Comparison of ENCODE assay signal across 9 cellular contexts in genomic region chr2:224885836-224886547, GRCh38.
DNase-seq lines count a peak whose midpoint lies in the region; ATAC-seq, FAIRE-seq and TF ChIP-seq lines count a peak whose summit lies in the region.
"Had no signal": no experiment of that assay in that cellular context is flagged by ENCODE, and none has a peak within 500 bp of the region (broad histone marks: within the 10 kb centered on the region; RNA-seq: fewer than 3 reads in every experiment).

No MANE protein-coding gene starts in this region.

- TF ChIP-seq CTCF in RWPE1 (conservative IDR thresholded peaks at IDR 0.05; ENCODE audit: low read depth) (no peak), keratinocyte (optimal IDR thresholded peaks at IDR 0.05 in 1 of 3, IDR thresholded peaks at IDR 0.05 in 1 of 3, conservative IDR thresholded peaks at IDR 0.05 in 1 of 3; ENCODE audit: extremely low read depth in 1 of 3, insufficient read depth in 2 of 3, low read length in 3 of 3) (no peak), mesothelial cell of epicardium (IDR thresholded peaks at IDR 0.05; ENCODE audit: unreplicated experiment) (no peak), hepatocyte (IDR thresholded peaks at IDR 0.05; ENCODE audit: poor library complexity) (no peak), ovary (IDR thresholded peaks at IDR 0.05) (no peak)

- H4K20me1 ChIP-seq in keratinocyte (ENCODE audit: control insufficient read depth, extremely low read depth, insufficient read depth, low read length) (no peaks in the 10 kb centered on the region), hepatocyte (ENCODE audit: insufficient read depth, poor library complexity, severe bottlenecking) (no peaks in the 10 kb centered on the region)

- H3K4me2 ChIP-seq in keratinocyte (ENCODE audit: control insufficient read depth, extremely low read depth, insufficient read depth, low read depth, low read length), result peak overlapping the region; percentile 55
- no peak overlapping the region for H3K4me2 ChIP-seq in hepatocyte

- ATAC-seq in GM18520 (IDR thresholded peaks at IDR 0.05; ENCODE audit: unreplicated experiment) (peak; percentile 91), HG02763 (IDR thresholded peaks at IDR 0.05; ENCODE audit: unreplicated experiment) (peak; percentile 75)

- intact Hi-C loops in ovary (cut with DNase I), result no loop called here

- H3K4me1 Mint-ChIP-seq in mesothelial cell of epicardium, result peaks cover 3% of the 10 kb centered on the region

- H3K4me1 ChIP-seq in keratinocyte (ENCODE audit: control insufficient read depth, extremely low read depth, insufficient read depth, low read length) (peaks cover 30% of the 10 kb centered on the region), hepatocyte (ENCODE audit: insufficient read depth) (no peaks in the 10 kb centered on the region), ovary (ENCODE audit: insufficient read depth) (peaks cover 7% of the 10 kb centered on the region)

- POLR2A ChIA-PET in RWPE1 (lab: Yijun Ruan, JAX; ENCODE audit: low non-redundant PET), result no interaction called here

- H3K9me2 ChIP-seq in hepatocyte (replicated peaks; ENCODE audit: insufficient read depth), result no peaks in the 10 kb centered on the region

- dilution Hi-C loops in keratinocyte (cut with MboI; ENCODE audit: extremely low pct_ligation_motif_present, low sequenced_read_pairs), result no loop called here

- H3K9me1 ChIP-seq in keratinocyte (ENCODE audit: control insufficient read depth, extremely low read depth, insufficient read depth, low read length), result no peaks in the 10 kb centered on the region

- peak; percentile 29 for FAIRE-seq in keratinocyte (lab: Jason Lieb, UNC)

- peak overlapping the region; percentile 13 for H3K9ac ChIP-seq in keratinocyte (ENCODE audit: control insufficient read depth, extremely low read depth, insufficient read depth, low read length)

- H3K36me3 ChIP-seq in keratinocyte (ENCODE audit: control insufficient read depth in 2 of 2, extremely low read depth in 1 of 2, insufficient read depth in 2 of 2, low read length in 2 of 2), result no peaks in the 10 kb centered on the region
- H3K36me3 ChIP-seq in hepatocyte (replicated peaks; ENCODE audit: insufficient read depth, low read depth), result no peaks in the 10 kb centered on the region
- H3K36me3 ChIP-seq in ovary, result no peaks in the 10 kb centered on the region

- H3K27me3 ChIP-seq in keratinocyte (ENCODE audit: control insufficient read depth, extremely low read depth, insufficient read depth, low read length) (no peaks in the 10 kb centered on the region), hepatocyte (no peaks in the 10 kb centered on the region), ovary (no peaks in the 10 kb centered on the region)

- TF ChIP-seq EP300 in ovary (IDR thresholded peaks at IDR 0.05), result no peak

- no peaks in the 10 kb centered on the region for H3K36me3 Mint-ChIP-seq in mesothelial cell of epicardium

- peaks cover 3% of the 10 kb centered on the region for H3K9me3 Mint-ChIP-seq in mesothelial cell of epicardium

- CTCF ChIA-PET in RWPE1 (lab: Yijun Ruan, JAX), result no interaction called here

- H3K79me2 ChIP-seq in keratinocyte (ENCODE audit: control insufficient read depth, insufficient read depth, low read length), result no peaks in the 10 kb centered on the region
- H3K79me2 ChIP-seq in hepatocyte, result no peaks in the 10 kb centered on the region

- H3K9me3 ChIP-seq in keratinocyte (ENCODE audit: control insufficient read depth, low read depth, low read length), result no peaks in the 10 kb centered on the region
- no peaks in the 10 kb centered on the region for H3K9me3 ChIP-seq in hepatocyte (ENCODE audit: low read depth)
- no peaks in the 10 kb centered on the region for H3K9me3 ChIP-seq in ovary

- no peak for TF ChIP-seq POLR2A in ovary (IDR thresholded peaks at IDR 0.05)

- peak; percentile 63 for DNase-seq in RWPE1 (ENCODE audit: low spot score)
- peak; percentile 49 for DNase-seq in keratinocyte (ENCODE audit: low read depth, low spot score)
- no peak for DNase-seq in mesothelial cell of epicardium (ENCODE audit: low spot score in 2 of 2, unreplicated experiment in 2 of 2)
- DNase-seq in hepatocyte (ENCODE audit: low spot score), result no peak
- DNase-seq in ovary, result no peak
- DNase-seq in NCI-H1417 (lab: John Stamatoyannopoulos, UW), result no peak

- 81% methylated on average over 9 of the region's 9 CpGs for WGBS in hepatocyte (ENCODE audit: low lambda C conversion rate, missing lambda C conversion rate)
- 60 to 76% (median 67%) methylated on average over 9 of the region's 9 CpGs for WGBS in ovary, 3 donors

- no peak overlapping the region for H3K27ac ChIP-seq in RWPE1
- H3K27ac ChIP-seq in keratinocyte (ENCODE audit: control insufficient read depth, insufficient read depth, low read length), result peak overlapping the region; percentile 60
- no peak overlapping the region for H3K27ac ChIP-seq in hepatocyte
- no peak overlapping the region for H3K27ac ChIP-seq in ovary
- H3K27ac ChIP-seq: SK-N-MC had no signal

- no peak overlapping the region for H3K4me3 ChIP-seq in keratinocyte (ENCODE audit: control insufficient read depth in 2 of 3, extremely low read depth in 1 of 3, insufficient read depth in 2 of 3, low read depth in 1 of 3, low read length in 3 of 3)
- no peak overlapping the region for H3K4me3 ChIP-seq in hepatocyte
- no peak overlapping the region for H3K4me3 ChIP-seq in ovary
- H3K4me3 ChIP-seq: SK-N-MC had no signal

- no peak overlapping the region for H3K4me3 Mint-ChIP-seq in mesothelial cell of epicardium

- H2AFZ ChIP-seq in keratinocyte (ENCODE audit: control insufficient read depth, low read length), result no peak overlapping the region
- no peak overlapping the region for H2AFZ ChIP-seq in hepatocyte

- H3K27me3 Mint-ChIP-seq in mesothelial cell of epicardium (ENCODE audit: low read depth), result peaks cover 6% of the 10 kb centered on the region

- no peak overlapping the region for H3K27ac Mint-ChIP-seq in mesothelial cell of epicardium

Comparison
In these comparisons a context has a peak if more than half of its experiments do, and no peak if none do; other contexts are left out.
1. DNase-seq: peak in RWPE1 (single experiment) and keratinocyte (single experiment); none in mesothelial cell of epicardium (0 of 2), hepatocyte (single experiment), ovary (0 of 5) and NCI-H1417 (0 of 3).